10 cellular contexts compared by ENCODE assay signal in the genomic region with DNA sequence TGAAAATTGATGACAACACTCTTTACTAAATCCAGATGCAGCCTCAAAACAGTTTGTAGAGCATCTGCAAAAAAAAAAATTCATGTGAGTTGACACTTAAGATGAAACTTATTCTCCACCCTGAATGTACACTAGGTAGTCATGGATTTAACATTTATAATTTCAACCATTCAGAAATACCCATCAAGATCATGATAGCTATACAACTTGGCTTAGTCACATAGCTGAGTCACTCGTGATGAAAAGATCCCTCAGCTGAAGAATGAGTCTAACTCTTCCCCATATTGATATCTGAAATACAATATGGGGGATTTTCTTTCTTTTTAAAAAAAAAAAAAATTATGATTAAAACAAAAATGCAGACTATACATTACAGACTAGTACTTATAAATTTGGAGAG.
DNase-seq lines count a peak whose midpoint lies in the region; ATAC-seq and TF ChIP-seq lines count a peak whose summit lies in the region.
"Had no signal": no experiment of that assay in that cellular context is flagged by ENCODE, and none has a peak within 500 bp of the region (broad histone marks: within the 10 kb centered on the region; RNA-seq: fewer than 3 reads in every experiment).

No MANE protein-coding gene starts in this region.

- peaks cover 11% of the 10 kb centered on the region for H3K36me3 Mint-ChIP-seq in activated T-cell treated with anti-CD3 and anti-CD28 coated beads, Interleukin-2, amount 50 U/mL, for 4 hours (ENCODE audit: insufficient read depth)

- intact Hi-C loops in IMR-90 (cut with micrococcal nuclease) (no loop called here), mammary epithelial cell (cut with micrococcal nuclease) (no loop called here), head of caudate nucleus (cut with DNase I) (no loop called here)

- H4K20me1 ChIP-seq in IMR-90 (ENCODE audit: insufficient read depth, low read length) (no peaks in the 10 kb centered on the region), mammary epithelial cell (ENCODE audit: insufficient read depth, low read length) (no peaks in the 10 kb centered on the region)

- H3K9ac ChIP-seq in IMR-90 (ENCODE audit: low read depth, low read length) (no peak overlapping the region), mammary epithelial cell (ENCODE audit: insufficient read depth, low read length) (peak overlapping the region; percentile 53)

- H2AK9ac ChIP-seq in IMR-90 (replicated peaks; ENCODE audit: low read depth, low read length, poor library complexity): no peak overlapping the region

- no peak overlapping the region for H3K56ac ChIP-seq in IMR-90 (ENCODE audit: extremely low read depth, insufficient read depth, low read length)

- peak overlapping the region; percentile 9; the same call in 1 of the 2 replicates for H3K4ac ChIP-seq in IMR-90 (ENCODE audit: low read depth, low read length)

- peak overlapping the region; percentile 13 for H2AK5ac ChIP-seq in IMR-90 (ENCODE audit: low read depth, low read length)

- H3K4me1 ChIP-seq in IMR-90 (ENCODE audit: control insufficient read depth, insufficient read depth, low read length): peaks cover 16% of the 10 kb centered on the region
- peaks cover 56% of the 10 kb centered on the region for H3K4me1 ChIP-seq in mammary epithelial cell (ENCODE audit: insufficient read depth, low read length)

- no CpG with 5 or more reads among the region's 1 CpG for WGBS in IMR-90 (ENCODE audit: extremely low coverage in 2 of 2, insufficient read length in 1 of 2), 2 experiments
- WGBS in mammary epithelial cell (ENCODE audit: low coverage, missing lambda C conversion rate): 0% methylated on average over 1 of the region's 1 CpG

- no peaks in the 10 kb centered on the region for H3K79me2 ChIP-seq in mammary epithelial cell (ENCODE audit: insufficient read depth, low read length)

- peak overlapping the region; percentile 23; the same call in 1 of the 2 replicates for H2BK120ac ChIP-seq in IMR-90 (ENCODE audit: low read depth, low read length)

- no peak for TF ChIP-seq CTCF in IMR-90 (conservative IDR thresholded peaks at IDR 0.05; ENCODE audit: low read depth, low read length)
- TF ChIP-seq CTCF in mammary epithelial cell (conservative IDR thresholded peaks at IDR 0.05 in 1 of 2, IDR thresholded peaks at IDR 0.05 in 1 of 2; ENCODE audit: extremely low read depth in 1 of 2, insufficient read depth in 1 of 2, low read depth in 1 of 2, low read length in 2 of 2): no peak

- H3K14ac ChIP-seq in IMR-90 (replicated peaks; ENCODE audit: low read depth, low read length): peak overlapping the region; percentile 30

- H3K9me1 ChIP-seq in IMR-90 (ENCODE audit: insufficient read depth, low read length): peaks cover 13% of the 10 kb centered on the region

- in situ Hi-C loops in IMR-90 (cut with MboI; ENCODE audit: low sequenced_read_pairs) (no loop called here), mammary epithelial cell (cut with MboI; ENCODE audit: low sequenced_read_pairs in 2 of 2) (no loop called here)

- H4K5ac ChIP-seq in IMR-90 (ENCODE audit: low read depth, low read length): no peak overlapping the region; the same call in 1 of the 2 replicates

- dilution Hi-C loops in IMR-90 (cut with HindIII; ENCODE audit: low sequenced_read_pairs, unreplicated experiment): no loop called here
- dilution Hi-C loops in mammary epithelial cell (cut with HindIII; ENCODE audit: low sequenced_read_pairs): no loop called here

- no peak for TF ChIP-seq POLR2A in IMR-90 (IDR thresholded peaks at IDR 0.05; ENCODE audit: low read depth, low read length)

- no TSS peak for BruUV-seq in IMR-90 (replicated peaks; lab: Mats Ljungman, UMichigan)
- no TSS peak for BruUV-seq in mammary epithelial cell (replicated peaks; lab: Mats Ljungman, UMichigan)

- 0 out of 4 replicates have a peak, but pooled peaks cover 0 to 3% of the 10 kb centered on the region in 2 experiments for H3K79me1 ChIP-seq in IMR-90 (ENCODE audit: low read depth in 1 of 2, low read length in 2 of 2)

- H3K9me3 ChIP-seq in IMR-90 (ENCODE audit: control insufficient read depth, insufficient read depth, low read length): peaks cover 5% of the 10 kb centered on the region
- H3K9me3 ChIP-seq in mammary epithelial cell (replicated peaks; ENCODE audit: insufficient read depth, low read length): peaks cover 18% of the 10 kb centered on the region

- H3K9me3 Mint-ChIP-seq in activated T-cell treated with anti-CD3 and anti-CD28 coated beads, Interleukin-2, amount 50 U/mL, for 4 hours: peaks cover 35% of the 10 kb centered on the region

- peak overlapping the region in 1 of 2 experiments; percentile 58; a peak in 2 of 4 replicates for H4K8ac ChIP-seq in IMR-90 (ENCODE audit: low read depth in 2 of 2, low read length in 2 of 2)

- CTCF ChIA-PET in IMR-90 (lab: Yijun Ruan, JAX): interaction anchor here (0.5 kb wide), 1 partner anchor 11 kb away, joined by 3 read pairs; no protein-coding TSS in a partner anchor
- CTCF ChIA-PET in mammary epithelial cell (lab: Charles Lee; ENCODE audit: low non-redundant PET): interaction anchor here (0.6 kb wide), 1 partner anchor 10 kb away, joined by 4 read pairs; no protein-coding TSS in a partner anchor

- H3K4me3 ChIP-seq in IMR-90 (ENCODE audit: insufficient read depth, low read depth, low read length) (no peak overlapping the region), mammary epithelial cell (replicated peaks in 1 of 3; ENCODE audit: insufficient read depth in 1 of 3, low read depth in 2 of 3, low read length in 3 of 3) (no peak overlapping the region)

- no peak for DNase-seq in activated T-cell treated with anti-CD3 and anti-CD28 coated beads, Interleukin-2, amount 50 U/mL, for 4 hours
- DNase-seq in activated T-cell treated with anti-CD3 and anti-CD28 coated beads, Interleukin-2, amount 50 U/mL, for 48 hours: no peak
- DNase-seq in IMR-90: peak; percentile 91
- peak; percentile 94 for DNase-seq in mammary epithelial cell
- DNase-seq in renal cortical epithelial cell (ENCODE audit: low read depth): peak; percentile 43
- no peak for DNase-seq in ecto neural progenitor cell (ENCODE audit: low spot score)
- no peak for DNase-seq in NCI-H1092 (lab: John Stamatoyannopoulos, UW)
- DNase-seq in head of caudate nucleus: no peak
- DNase-seq: left cardiac atrium had no signal

- no peaks in the 10 kb centered on the region for H3K27me3 ChIP-seq in IMR-90 (ENCODE audit: control insufficient read depth, insufficient read depth, low read length)
- H3K27me3 ChIP-seq in mammary epithelial cell (ENCODE audit: insufficient read depth, low read length): no peaks in the 10 kb centered on the region

- no peak overlapping the region for H3K23ac ChIP-seq in IMR-90 (ENCODE audit: low read depth, low read length)

- no peak overlapping the region for H3K4me2 ChIP-seq in IMR-90 (ENCODE audit: low read depth, low read length)
- H3K4me2 ChIP-seq in mammary epithelial cell (ENCODE audit: insufficient read depth, low read depth, low read length): no peak overlapping the region

- peak overlapping the region; percentile 35 for H2BK5ac ChIP-seq in IMR-90 (ENCODE audit: low read depth, low read length, poor library complexity, severe bottlenecking)

- H3K36me3 ChIP-seq in IMR-90 (ENCODE audit: control insufficient read depth, insufficient read depth, low read length): no peaks in the 10 kb centered on the region
- H3K36me3 ChIP-seq in mammary epithelial cell (ENCODE audit: insufficient read depth, low read length): no peaks in the 10 kb centered on the region

- no peaks in the 10 kb centered on the region for H3K27me3 Mint-ChIP-seq in activated T-cell treated with anti-CD3 and anti-CD28 coated beads, Interleukin-2, amount 50 U/mL, for 4 hours (ENCODE audit: low read depth)
- H3K27me3 Mint-ChIP-seq: central memory CD8-positive, alpha-beta T cell had no signal

- H2BK20ac ChIP-seq in IMR-90 (ENCODE audit: low read depth, low read length): peak overlapping the region; percentile 40; the same call in 1 of the 2 replicates

- POLR2A ChIA-PET in IMR-90 (lab: Charles Lee; ENCODE audit: unreplicated experiment): interaction anchor here (1.5 kb wide), 1 partner anchor 452 kb away, joined by 9 read pairs; a partner anchor contains a TSS

- peak; percentile 67 to 69 for ATAC-seq in activated T-cell treated with anti-CD3 and anti-CD28 coated beads, Interleukin-2, amount 50 U/mL, for 4 hours
- peak; percentile 36; the same call in 1 of the 2 replicates for ATAC-seq in IMR-90 (ENCODE audit: low read depth)
- ATAC-seq: left cardiac atrium had no signal

- H3K4me3 Mint-ChIP-seq in activated T-cell treated with anti-CD3 and anti-CD28 coated beads, Interleukin-2, amount 50 U/mL, for 4 hours: peak overlapping the region; percentile 3
- H3K4me3 Mint-ChIP-seq: central memory CD8-positive, alpha-beta T cell had no signal

- H2AFZ ChIP-seq in IMR-90 (replicated peaks; ENCODE audit: low read length, poor library complexity) (no peak overlapping the region), mammary epithelial cell (ENCODE audit: low read depth, low read length) (no peak overlapping the region)

- peak overlapping the region; percentile 58; the same call in 1 of the 2 replicates for H3K18ac ChIP-seq in IMR-90 (ENCODE audit: low read depth, low read length)

- H2BK15ac ChIP-seq in IMR-90 (ENCODE audit: low read depth, low read length): peak overlapping the region; percentile 33; the same call in 2 of the 3 replicates

- H3K27ac ChIP-seq in IMR-90 (ENCODE audit: insufficient read depth, low read length): no peak overlapping the region
- H3K27ac ChIP-seq in mammary epithelial cell (ENCODE audit: insufficient read depth, low read depth, low read length): peak overlapping the region; percentile 97

- H3K4me1 Mint-ChIP-seq in activated T-cell treated with anti-CD3 and anti-CD28 coated beads, Interleukin-2, amount 50 U/mL, for 4 hours (ENCODE audit: low read depth): peaks cover 85% of the 10 kb centered on the region

- H4K91ac ChIP-seq in IMR-90 (ENCODE audit: insufficient read depth, low read depth, low read length): no peak overlapping the region

- no peak for TF ChIP-seq RAD21 in IMR-90 (IDR thresholded peaks at IDR 0.05; ENCODE audit: low read length)

TF ChIP-seq in IMR-90, 13 proteins besides CTCF, POLR2A, EP300 and RAD21 (continues in another document):
- TF ChIP-seq, protein P1, sequence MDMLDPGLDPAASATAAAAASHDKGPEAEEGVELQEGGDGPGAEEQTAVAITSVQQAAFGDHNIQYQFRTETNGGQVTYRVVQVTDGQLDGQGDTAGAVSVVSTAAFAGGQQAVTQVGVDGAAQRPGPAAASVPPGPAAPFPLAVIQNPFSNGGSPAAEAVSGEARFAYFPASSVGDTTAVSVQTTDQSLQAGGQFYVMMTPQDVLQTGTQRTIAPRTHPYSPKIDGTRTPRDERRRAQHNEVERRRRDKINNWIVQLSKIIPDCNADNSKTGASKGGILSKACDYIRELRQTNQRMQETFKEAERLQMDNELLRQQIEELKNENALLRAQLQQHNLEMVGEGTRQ (IDR thresholded peaks at IDR 0.05; ENCODE audit: low read depth, low read length): no peak
- TF ChIP-seq SMC3 (IDR thresholded peaks at IDR 0.05; ENCODE audit: low read depth, low read length) (no peak), MAFK (IDR thresholded peaks at IDR 0.05; ENCODE audit: low read depth, low read length) (no peak), BHLHE40 (IDR thresholded peaks at IDR 0.05; ENCODE audit: low read depth, low read length) (no peak), RCOR1 (IDR thresholded peaks at IDR 0.05; ENCODE audit: insufficient replicate concordance, low read length) (no peak), FOS (IDR thresholded peaks at IDR 0.05; ENCODE audit: low read depth, low read length) (peak; percentile 78)

Comparison
In these comparisons a context has a peak if more than half of its experiments do, and no peak if none do; other contexts are left out.
1. DNase-seq: peak in IMR-90 (single experiment), mammary epithelial cell (single experiment) and renal cortical epithelial cell (single experiment); none in activated T-cell treated with anti-CD3 and anti-CD28 coated beads, Interleukin-2, amount 50 U/mL, for 4 hours (single experiment), activated T-cell treated with anti-CD3 and anti-CD28 coated beads, Interleukin-2, amount 50 U/mL, for 48 hours (0 of 2), ecto neural progenitor cell (single experiment), NCI-H1092 (single experiment) and head of caudate nucleus (0 of 42).